Comparison of ENCODE assay signal across 1 cellular context in the genomic region with DNA sequence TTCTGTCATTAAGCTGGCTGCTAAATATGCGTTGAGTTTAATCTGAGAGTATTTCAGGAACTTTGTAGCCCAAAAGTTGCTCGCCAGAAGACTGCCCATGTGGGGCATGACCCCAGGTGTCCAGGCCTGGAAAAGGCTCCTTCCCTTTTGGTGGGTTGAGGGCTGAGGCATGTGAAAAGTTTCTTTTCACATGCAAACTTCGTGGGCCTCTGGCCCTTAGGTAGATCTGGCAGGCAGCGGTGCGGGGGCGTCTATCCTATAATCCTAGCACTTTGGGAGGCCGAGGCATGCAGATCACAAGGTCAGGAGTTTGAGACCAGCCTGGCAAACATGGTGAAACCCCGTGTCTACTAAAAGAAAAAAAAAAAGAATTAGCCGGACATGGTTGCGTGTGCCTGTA.
TF ChIP-seq lines count a peak whose summit lies in the region.

No MANE protein-coding gene starts in this region.

TF ChIP-seq in GM23338, 12 proteins besides CTCF, POLR2A, EP300 and RAD21 (continued from another document):
- TF ChIP-seq, protein P1, sequence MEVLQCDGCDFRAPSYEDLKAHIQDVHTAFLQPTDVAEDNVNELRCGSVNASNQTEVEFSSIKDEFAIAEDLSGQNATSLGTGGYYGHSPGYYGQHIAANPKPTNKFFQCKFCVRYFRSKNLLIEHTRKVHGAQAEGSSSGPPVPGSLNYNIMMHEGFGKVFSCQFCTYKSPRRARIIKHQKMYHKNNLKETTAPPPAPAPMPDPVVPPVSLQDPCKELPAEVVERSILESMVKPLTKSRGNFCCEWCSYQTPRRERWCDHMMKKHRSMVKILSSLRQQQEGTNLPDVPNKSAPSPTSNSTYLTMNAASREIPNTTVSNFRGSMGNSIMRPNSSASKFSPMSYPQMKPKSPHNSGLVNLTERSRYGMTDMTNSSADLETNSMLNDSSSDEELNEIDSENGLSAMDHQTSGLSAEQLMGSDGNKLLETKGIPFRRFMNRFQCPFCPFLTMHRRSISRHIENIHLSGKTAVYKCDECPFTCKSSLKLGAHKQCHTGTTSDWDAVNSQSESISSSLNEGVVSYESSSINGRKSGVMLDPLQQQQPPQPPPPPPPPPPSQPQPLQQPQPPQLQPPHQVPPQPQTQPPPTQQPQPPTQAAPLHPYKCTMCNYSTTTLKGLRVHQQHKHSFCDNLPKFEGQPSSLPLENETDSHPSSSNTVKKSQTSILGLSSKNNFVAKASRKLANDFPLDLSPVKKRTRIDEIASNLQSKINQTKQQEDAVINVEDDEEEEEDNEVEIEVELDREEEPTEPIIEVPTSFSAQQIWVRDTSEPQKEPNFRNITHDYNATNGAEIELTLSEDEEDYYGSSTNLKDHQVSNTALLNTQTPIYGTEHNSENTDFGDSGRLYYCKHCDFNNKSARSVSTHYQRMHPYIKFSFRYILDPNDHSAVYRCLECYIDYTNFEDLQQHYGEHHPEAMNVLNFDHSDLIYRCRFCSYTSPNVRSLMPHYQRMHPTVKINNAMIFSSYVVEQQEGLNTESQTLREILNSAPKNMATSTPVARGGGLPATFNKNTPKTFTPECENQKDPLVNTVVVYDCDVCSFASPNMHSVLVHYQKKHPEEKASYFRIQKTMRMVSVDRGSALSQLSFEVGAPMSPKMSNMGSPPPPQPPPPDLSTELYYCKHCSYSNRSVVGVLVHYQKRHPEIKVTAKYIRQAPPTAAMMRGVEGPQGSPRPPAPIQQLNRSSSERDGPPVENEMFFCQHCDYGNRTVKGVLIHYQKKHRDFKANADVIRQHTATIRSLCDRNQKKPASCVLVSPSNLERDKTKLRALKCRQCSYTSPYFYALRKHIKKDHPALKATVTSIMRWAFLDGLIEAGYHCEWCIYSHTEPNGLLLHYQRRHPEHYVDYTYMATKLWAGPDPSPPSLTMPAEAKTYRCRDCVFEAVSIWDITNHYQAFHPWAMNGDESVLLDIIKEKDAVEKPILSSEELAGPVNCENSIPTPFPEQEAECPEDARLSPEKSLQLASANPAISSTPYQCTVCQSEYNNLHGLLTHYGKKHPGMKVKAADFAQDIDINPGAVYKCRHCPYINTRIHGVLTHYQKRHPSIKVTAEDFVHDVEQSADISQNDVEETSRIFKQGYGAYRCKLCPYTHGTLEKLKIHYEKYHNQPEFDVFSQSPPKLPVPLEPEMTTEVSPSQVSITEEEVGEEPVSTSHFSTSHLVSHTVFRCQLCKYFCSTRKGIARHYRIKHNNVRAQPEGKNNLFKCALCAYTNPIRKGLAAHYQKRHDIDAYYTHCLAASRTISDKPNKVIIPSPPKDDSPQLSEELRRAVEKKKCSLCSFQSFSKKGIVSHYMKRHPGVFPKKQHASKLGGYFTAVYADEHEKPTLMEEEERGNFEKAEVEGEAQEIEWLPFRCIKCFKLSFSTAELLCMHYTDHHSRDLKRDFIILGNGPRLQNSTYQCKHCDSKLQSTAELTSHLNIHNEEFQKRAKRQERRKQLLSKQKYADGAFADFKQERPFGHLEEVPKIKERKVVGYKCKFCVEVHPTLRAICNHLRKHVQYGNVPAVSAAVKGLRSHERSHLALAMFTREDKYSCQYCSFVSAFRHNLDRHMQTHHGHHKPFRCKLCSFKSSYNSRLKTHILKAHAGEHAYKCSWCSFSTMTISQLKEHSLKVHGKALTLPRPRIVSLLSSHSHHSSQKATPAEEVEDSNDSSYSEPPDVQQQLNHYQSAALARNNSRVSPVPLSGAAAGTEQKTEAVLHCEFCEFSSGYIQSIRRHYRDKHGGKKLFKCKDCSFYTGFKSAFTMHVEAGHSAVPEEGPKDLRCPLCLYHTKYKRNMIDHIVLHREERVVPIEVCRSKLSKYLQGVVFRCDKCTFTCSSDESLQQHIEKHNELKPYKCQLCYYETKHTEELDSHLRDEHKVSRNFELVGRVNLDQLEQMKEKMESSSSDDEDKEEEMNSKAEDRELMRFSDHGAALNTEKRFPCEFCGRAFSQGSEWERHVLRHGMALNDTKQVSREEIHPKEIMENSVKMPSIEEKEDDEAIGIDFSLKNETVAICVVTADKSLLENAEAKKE (CRISPR knock-in tag; IDR thresholded peaks at IDR 0.05): no peak
- TF ChIP-seq ZNF331 (CRISPR knock-in tag; IDR thresholded peaks at IDR 0.05; ENCODE audit: low read depth): no peak
- TF ChIP-seq EZH2 (IDR thresholded peaks at IDR 0.05; ENCODE audit: low read depth, unreplicated experiment): no peak
- no peak for TF ChIP-seq ZNF114 (CRISPR knock-in tag; IDR thresholded peaks at IDR 0.05)
- TF ChIP-seq, protein P2, sequence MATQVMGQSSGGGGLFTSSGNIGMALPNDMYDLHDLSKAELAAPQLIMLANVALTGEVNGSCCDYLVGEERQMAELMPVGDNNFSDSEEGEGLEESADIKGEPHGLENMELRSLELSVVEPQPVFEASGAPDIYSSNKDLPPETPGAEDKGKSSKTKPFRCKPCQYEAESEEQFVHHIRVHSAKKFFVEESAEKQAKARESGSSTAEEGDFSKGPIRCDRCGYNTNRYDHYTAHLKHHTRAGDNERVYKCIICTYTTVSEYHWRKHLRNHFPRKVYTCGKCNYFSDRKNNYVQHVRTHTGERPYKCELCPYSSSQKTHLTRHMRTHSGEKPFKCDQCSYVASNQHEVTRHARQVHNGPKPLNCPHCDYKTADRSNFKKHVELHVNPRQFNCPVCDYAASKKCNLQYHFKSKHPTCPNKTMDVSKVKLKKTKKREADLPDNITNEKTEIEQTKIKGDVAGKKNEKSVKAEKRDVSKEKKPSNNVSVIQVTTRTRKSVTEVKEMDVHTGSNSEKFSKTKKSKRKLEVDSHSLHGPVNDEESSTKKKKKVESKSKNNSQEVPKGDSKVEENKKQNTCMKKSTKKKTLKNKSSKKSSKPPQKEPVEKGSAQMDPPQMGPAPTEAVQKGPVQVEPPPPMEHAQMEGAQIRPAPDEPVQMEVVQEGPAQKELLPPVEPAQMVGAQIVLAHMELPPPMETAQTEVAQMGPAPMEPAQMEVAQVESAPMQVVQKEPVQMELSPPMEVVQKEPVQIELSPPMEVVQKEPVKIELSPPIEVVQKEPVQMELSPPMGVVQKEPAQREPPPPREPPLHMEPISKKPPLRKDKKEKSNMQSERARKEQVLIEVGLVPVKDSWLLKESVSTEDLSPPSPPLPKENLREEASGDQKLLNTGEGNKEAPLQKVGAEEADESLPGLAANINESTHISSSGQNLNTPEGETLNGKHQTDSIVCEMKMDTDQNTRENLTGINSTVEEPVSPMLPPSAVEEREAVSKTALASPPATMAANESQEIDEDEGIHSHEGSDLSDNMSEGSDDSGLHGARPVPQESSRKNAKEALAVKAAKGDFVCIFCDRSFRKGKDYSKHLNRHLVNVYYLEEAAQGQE (IDR thresholded peaks at IDR 0.05; ENCODE audit: unreplicated experiment): no peak
- TF ChIP-seq POLR2AphosphoS5 (IDR thresholded peaks at IDR 0.05; ENCODE audit: low read depth): no peak
- TF ChIP-seq JUNB (IDR thresholded peaks at IDR 0.05; ENCODE audit: unreplicated experiment): no peak
- no peak for TF ChIP-seq STAT1 (IDR thresholded peaks at IDR 0.05; ENCODE audit: unreplicated experiment)
- TF ChIP-seq EZH2phosphoT487 (IDR thresholded peaks at IDR 0.05; ENCODE audit: unreplicated experiment): no peak
- TF ChIP-seq, protein P3, sequence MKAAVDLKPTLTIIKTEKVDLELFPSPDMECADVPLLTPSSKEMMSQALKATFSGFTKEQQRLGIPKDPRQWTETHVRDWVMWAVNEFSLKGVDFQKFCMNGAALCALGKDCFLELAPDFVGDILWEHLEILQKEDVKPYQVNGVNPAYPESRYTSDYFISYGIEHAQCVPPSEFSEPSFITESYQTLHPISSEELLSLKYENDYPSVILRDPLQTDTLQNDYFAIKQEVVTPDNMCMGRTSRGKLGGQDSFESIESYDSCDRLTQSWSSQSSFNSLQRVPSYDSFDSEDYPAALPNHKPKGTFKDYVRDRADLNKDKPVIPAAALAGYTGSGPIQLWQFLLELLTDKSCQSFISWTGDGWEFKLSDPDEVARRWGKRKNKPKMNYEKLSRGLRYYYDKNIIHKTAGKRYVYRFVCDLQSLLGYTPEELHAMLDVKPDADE (IDR thresholded peaks at IDR 0.05): no peak
- TF ChIP-seq CREB1 (CRISPR knock-in tag; IDR thresholded peaks at IDR 0.05; ENCODE audit: low read depth): no peak
